1 cellular context compared by ENCODE assay signal in the genomic region with DNA sequence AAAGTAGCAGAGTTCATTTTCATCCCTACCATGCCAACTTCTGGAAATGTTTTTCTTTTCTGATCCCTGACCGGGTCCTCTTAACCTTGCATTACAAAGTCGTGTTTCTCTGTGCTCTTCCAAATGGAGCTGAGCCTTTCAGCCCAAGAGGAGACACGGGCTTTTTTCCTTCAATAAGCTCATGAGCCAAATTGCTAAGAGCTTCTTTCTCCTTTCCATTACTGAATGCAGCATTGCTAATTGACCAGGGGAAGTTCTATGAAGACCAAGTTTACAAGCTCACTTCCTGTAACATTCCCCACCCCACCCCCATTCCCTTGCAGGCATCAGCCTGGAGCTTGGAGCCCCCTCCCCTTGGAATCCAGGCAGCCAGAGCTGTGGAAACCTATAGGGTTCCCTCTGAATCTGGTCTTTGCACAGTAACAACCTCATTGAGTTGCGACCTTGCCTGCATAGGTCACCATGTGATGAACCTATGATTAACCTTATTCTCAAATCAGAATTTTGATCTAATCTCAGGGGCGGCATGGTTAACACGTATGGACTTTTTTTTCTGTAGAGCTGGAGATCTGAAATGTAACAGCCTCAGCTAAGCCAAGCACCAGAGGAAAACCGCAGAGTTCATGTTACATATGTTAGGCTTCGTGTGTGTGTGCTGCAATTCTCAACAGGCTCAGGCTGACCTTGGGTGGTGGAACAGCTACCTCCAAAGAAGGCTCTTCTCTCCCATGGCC.
TF ChIP-seq lines count a peak whose summit lies in the region.

No MANE protein-coding gene starts in this region.

TF ChIP-seq in GM12878, 131 proteins besides CTCF, POLR2A, EP300 and RAD21:
- TF ChIP-seq, protein P1, sequence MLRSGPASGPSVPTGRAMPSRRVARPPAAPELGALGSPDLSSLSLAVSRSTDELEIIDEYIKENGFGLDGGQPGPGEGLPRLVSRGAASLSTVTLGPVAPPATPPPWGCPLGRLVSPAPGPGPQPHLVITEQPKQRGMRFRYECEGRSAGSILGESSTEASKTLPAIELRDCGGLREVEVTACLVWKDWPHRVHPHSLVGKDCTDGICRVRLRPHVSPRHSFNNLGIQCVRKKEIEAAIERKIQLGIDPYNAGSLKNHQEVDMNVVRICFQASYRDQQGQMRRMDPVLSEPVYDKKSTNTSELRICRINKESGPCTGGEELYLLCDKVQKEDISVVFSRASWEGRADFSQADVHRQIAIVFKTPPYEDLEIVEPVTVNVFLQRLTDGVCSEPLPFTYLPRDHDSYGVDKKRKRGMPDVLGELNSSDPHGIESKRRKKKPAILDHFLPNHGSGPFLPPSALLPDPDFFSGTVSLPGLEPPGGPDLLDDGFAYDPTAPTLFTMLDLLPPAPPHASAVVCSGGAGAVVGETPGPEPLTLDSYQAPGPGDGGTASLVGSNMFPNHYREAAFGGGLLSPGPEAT (IDR thresholded peaks at IDR 0.05; ENCODE audit: low read depth): no peak
- TF ChIP-seq RUNX3 (IDR thresholded peaks at IDR 0.05; ENCODE audit: low read length): 0 out of 2 replicates have a peak, but pooled peaks have one; percentile 9
- TF ChIP-seq HDGF (IDR thresholded peaks at IDR 0.05): no peak
- TF ChIP-seq GABPA (IDR thresholded peaks at IDR 0.05; ENCODE audit: low read depth): no peak
